Comparison of ENCODE assay signal across 9 cellular contexts in genomic region chr14:73246387-73247150, GRCh38. TPM values are rescaled to one million over a fixed set of nuclear protein-coding genes. Genes with fewer than 3 reads are reported as not detected.
DNase-seq lines count a peak whose midpoint lies in the region; ATAC-seq and TF ChIP-seq lines count a peak whose summit lies in the region.
"Had no signal": no experiment of that assay in that cellular context is flagged by ENCODE, and none has a peak within 500 bp of the region (broad histone marks: within the 10 kb centered on the region; RNA-seq: fewer than 3 reads in every experiment).

No MANE protein-coding gene starts in this region.

- H3K27ac ChIP-seq in right cardiac atrium (ENCODE audit: low read length): no peak overlapping the region
- no peak overlapping the region for H3K27ac ChIP-seq in thoracic aorta

- H3K9me3 Mint-ChIP-seq in activated CD4-positive, alpha-beta T cell treated with anti-CD3 and anti-CD28 coated beads, Interleukin-2, amount 10 ng/mL, durations not matched to agents 7 days and 5 days: peaks cover 3% of the 10 kb centered on the region
- H3K9me3 Mint-ChIP-seq in activated CD8-positive, alpha-beta T cell treated with anti-CD3 and anti-CD28 coated beads for 36 hours: no peaks in the 10 kb centered on the region
- H3K9me3 Mint-ChIP-seq: nephron had no signal

- H3K36me3 Mint-ChIP-seq in activated CD4-positive, alpha-beta T cell treated with anti-CD3 and anti-CD28 coated beads, Interleukin-2, amount 10 ng/mL, durations not matched to agents 7 days and 5 days (ENCODE audit: low read depth): no peaks in the 10 kb centered on the region
- H3K36me3 Mint-ChIP-seq in activated CD8-positive, alpha-beta T cell treated with anti-CD3 and anti-CD28 coated beads for 36 hours (ENCODE audit: low read depth): no peaks in the 10 kb centered on the region

- DNase-seq in activated CD4-positive, alpha-beta T cell treated with anti-CD3 and anti-CD28 coated beads, Interleukin-2, amount 10 ng/mL, durations not matched to agents 7 days and 5 days: no peak
- DNase-seq in activated CD4-positive, alpha-beta T cell treated with anti-CD3 and anti-CD28 coated beads for 4 hours: no peak
- DNase-seq in activated CD8-positive, alpha-beta T cell treated with anti-CD3 and anti-CD28 coated beads for 36 hours: no peak
- DNase-seq in right cardiac atrium (no peak), thoracic aorta (ENCODE audit: low spot score) (no peak), NCI-H1694 treated with DMSO at 0.1 percent for 48 hours (lab: John Stamatoyannopoulos, UW) (no peak), germinal center (ENCODE audit: low spot score) (no peak)

- H3K27me3 Mint-ChIP-seq in activated CD4-positive, alpha-beta T cell treated with anti-CD3 and anti-CD28 coated beads, Interleukin-2, amount 10 ng/mL, durations not matched to agents 7 days and 5 days: peaks cover 34% of the 10 kb centered on the region
- H3K27me3 Mint-ChIP-seq in activated CD8-positive, alpha-beta T cell treated with anti-CD3 and anti-CD28 coated beads for 36 hours: peaks cover 30% of the 10 kb centered on the region

- no peaks in the 10 kb centered on the region for H3K27me3 ChIP-seq in right cardiac atrium (ENCODE audit: control insufficient read depth, insufficient read depth)
- H3K27me3 ChIP-seq in thoracic aorta (replicated peaks; ENCODE audit: insufficient read depth): no peaks in the 10 kb centered on the region

- intact Hi-C loops in activated CD8-positive, alpha-beta T cell treated with anti-CD3 and anti-CD28 coated beads for 36 hours (cut with micrococcal nuclease): no loop called here
- intact Hi-C loops in right cardiac atrium (cut with DNase I): no loop called here

- H3K4me3 Mint-ChIP-seq in activated CD4-positive, alpha-beta T cell treated with anti-CD3 and anti-CD28 coated beads, Interleukin-2, amount 10 ng/mL, durations not matched to agents 7 days and 5 days: peak overlapping the region; percentile 67
- H3K4me3 Mint-ChIP-seq in activated CD8-positive, alpha-beta T cell treated with anti-CD3 and anti-CD28 coated beads for 36 hours: peak overlapping the region; percentile 64
- H3K4me3 Mint-ChIP-seq: nephron had no signal

- peak overlapping the region; percentile 59 for H3K27ac Mint-ChIP-seq in activated CD4-positive, alpha-beta T cell treated with anti-CD3 and anti-CD28 coated beads, Interleukin-2, amount 10 ng/mL, durations not matched to agents 7 days and 5 days
- no peak overlapping the region for H3K27ac Mint-ChIP-seq in activated CD8-positive, alpha-beta T cell treated with anti-CD3 and anti-CD28 coated beads for 36 hours

- ATAC-seq in activated CD8-positive, alpha-beta T cell treated with anti-CD3 and anti-CD28 coated beads for 36 hours: no peak
- ATAC-seq in right cardiac atrium (no peak), thoracic aorta (ENCODE audit: insufficient number of reproducible peaks, low FRiP score, low read depth) (no peak), GM19455 (IDR thresholded peaks at IDR 0.05; ENCODE audit: unreplicated experiment) (no peak)

- H3K4me1 ChIP-seq in right cardiac atrium (ENCODE audit: control insufficient read depth, insufficient read depth, low read length) (peaks cover 2% of the 10 kb centered on the region), thoracic aorta (ENCODE audit: control insufficient read depth in 1 of 2, low read depth in 2 of 2) (peaks cover 0 to 9% of the 10 kb centered on the region in 2 donors)

- CTCF ChIA-PET in activated CD4-positive, alpha-beta T cell treated with anti-CD3 and anti-CD28 coated beads, Interleukin-2, amount 10 ng/mL, durations not matched to agents 7 days and 5 days (lab: Charles Lee): interaction anchor here (0.6 kb wide), 1 partner anchor 17 kb away, joined by 4 read pairs; no protein-coding TSS in a partner anchor
- CTCF ChIA-PET in activated CD8-positive, alpha-beta T cell treated with anti-CD3 and anti-CD28 coated beads for 36 hours (lab: Charles Lee): no interaction called here

- WGBS in right cardiac atrium: 76% methylated on average over 18 of the region's 18 CpGs

- peak overlapping the region; percentile 67 for H3K4me3 ChIP-seq in right cardiac atrium (ENCODE audit: low read length)
- peak overlapping the region; percentile 85 for H3K4me3 ChIP-seq in thoracic aorta

- no peaks in the 10 kb centered on the region for H3K9me3 ChIP-seq in right cardiac atrium (ENCODE audit: control insufficient read depth, low read length)
- H3K9me3 ChIP-seq in thoracic aorta: no peaks in the 10 kb centered on the region

- H3K4me1 Mint-ChIP-seq in activated CD4-positive, alpha-beta T cell treated with anti-CD3 and anti-CD28 coated beads, Interleukin-2, amount 10 ng/mL, durations not matched to agents 7 days and 5 days: peaks cover 41% of the 10 kb centered on the region
- peaks cover 21% of the 10 kb centered on the region for H3K4me1 Mint-ChIP-seq in activated CD8-positive, alpha-beta T cell treated with anti-CD3 and anti-CD28 coated beads for 36 hours (ENCODE audit: low read depth)

- no peak for TF ChIP-seq CTCF in activated CD8-positive, alpha-beta T cell treated with anti-CD3 and anti-CD28 coated beads for 36 hours (IDR thresholded peaks at IDR 0.05)
- no peak for TF ChIP-seq CTCF in thoracic aorta (IDR thresholded peaks at IDR 0.05)

- H3K36me3 ChIP-seq in thoracic aorta: no peaks in the 10 kb centered on the region

- POLR2A ChIA-PET in activated CD4-positive, alpha-beta T cell treated with anti-CD3 and anti-CD28 coated beads, Interleukin-2, amount 10 ng/mL, durations not matched to agents 7 days and 5 days (lab: Charles Lee): interaction anchor here (0.6 kb wide), 1 partner anchor 9 kb away, joined by 11 read pairs; no protein-coding TSS in a partner anchor
- POLR2A ChIA-PET in activated CD8-positive, alpha-beta T cell treated with anti-CD3 and anti-CD28 coated beads for 36 hours (lab: Charles Lee): interaction anchor here (1.0 kb wide), 1 partner anchor 13 kb away, joined by 3 read pairs; no protein-coding TSS in a partner anchor

RNA-seq across cellular contexts. Expression of gene PAPLN, which starts 9.3 kb away (rescaled TPM):
- total RNA-seq in activated CD4-positive, alpha-beta T cell treated with anti-CD3 and anti-CD28 coated beads, Interleukin-2, amount 10 ng/mL, durations not matched to agents 7 days and 5 days: under 1 TPM; 0.30 to 0.46 TPM
- total RNA-seq in activated CD8-positive, alpha-beta T cell treated with anti-CD3 and anti-CD28 coated beads for 36 hours: under 1 TPM; 0.29 to 0.47 TPM
- total RNA-seq in right cardiac atrium: 10 to 100 TPM in 1 of 4 donors, 1 to 10 TPM in 3; 2.9 to 13.5 (median 7.3) TPM
- 6.0 TPM for polyA plus RNA-seq in right cardiac atrium
- 10 to 100 TPM; 10.0 to 10.2 TPM for total RNA-seq in thoracic aorta
